35 cellular contexts compared by ENCODE assay signal in genomic region chr3:981156-981555, GRCh38.
DNase-seq lines count a peak whose midpoint lies in the region; ATAC-seq, FAIRE-seq and TF ChIP-seq lines count a peak whose summit lies in the region.
"Had no signal": no experiment of that assay in that cellular context is flagged by ENCODE, and none has a peak within 500 bp of the region (broad histone marks: within the 10 kb centered on the region; RNA-seq: fewer than 3 reads in every experiment).

No MANE protein-coding gene starts in this region.

- no peak for FAIRE-seq in K562 (lab: Jason Lieb, UNC)
- FAIRE-seq in small intestine (lab: Jason Lieb, UNC), result no peak
- FAIRE-seq: A204.1, A549, D721Med had no signal

- BruUV-seq in K562 (replicated peaks; lab: Mats Ljungman, UMichigan), result no TSS peak

- CTCF ChIA-PET in HEK293 (lab: Yijun Ruan, JAX), result no interaction called here
- CTCF ChIA-PET in K562 (lab: Yijun Ruan, JAX; ENCODE audit: low intra/inter-chr PET ratio), result no interaction called here

- H3K79me1 ChIP-seq in mesendoderm (ENCODE audit: low read length), result no peaks in the 10 kb centered on the region

- TF ChIP-seq POLR2A in K562 (conservative IDR thresholded peaks at IDR 0.05) (no peak), spleen (IDR thresholded peaks at IDR 0.05) (no peak)

- H3K9me3 ChIP-seq in HEK293 (ENCODE audit: control insufficient read depth, insufficient read depth, low read depth, low read length), result no peaks in the 10 kb centered on the region
- H3K9me3 ChIP-seq in K562 (replicated peaks; ENCODE audit: control insufficient read depth, insufficient read depth, low read depth, low read length), result 0 out of 2 replicates have a peak, but pooled peaks cover 2% of the 10 kb centered on the region
- H3K9me3 ChIP-seq in small intestine (ENCODE audit: control insufficient read depth, low read depth), result peaks cover 3% of the 10 kb centered on the region
- peaks cover 0 to 28% (median 5%) of the 10 kb centered on the region in 8 donors for H3K9me3 ChIP-seq in spleen
- H3K9me3 ChIP-seq: A549, BE2C, Caco-2 had no signal

- H3K18ac ChIP-seq in mesendoderm (ENCODE audit: low read length), result no peak overlapping the region

- no peak overlapping the region for H3K27ac Mint-ChIP-seq in chondrocyte (ENCODE audit: unreplicated experiment)
- H3K27ac Mint-ChIP-seq: B cell; CD14-positive monocyte; CD4-positive, alpha-beta memory T cell; CD4-positive, alpha-beta T cell; CD8-positive, alpha-beta memory T cell; CD8-positive, alpha-beta T cell had no signal

- H3K4me1 ChIP-seq in HEK293 (ENCODE audit: control insufficient read depth, insufficient read depth, low read length) (no peaks in the 10 kb centered on the region), K562 (replicated peaks in 1 of 2; ENCODE audit: control insufficient read depth in 2 of 2, insufficient read depth in 2 of 2, low read length in 2 of 2) (no peaks in the 10 kb centered on the region), mesendoderm (ENCODE audit: control insufficient read depth, low read depth, low read length) (no peaks in the 10 kb centered on the region), small intestine (ENCODE audit: control insufficient read depth in 2 of 2, insufficient read depth in 1 of 2, low read depth in 1 of 2, low read length in 1 of 2) (no peaks in the 10 kb centered on the region), spleen (no peaks in the 10 kb centered on the region)
- H3K4me1 ChIP-seq: A549; BE2C; BLaER1; BLaER1 treated with 17β-estradiol and CSF1 and Interleukin-3, amounts not matched to agents 10 nM and 100 nM; Caco-2 had no signal

- no peaks in the 10 kb centered on the region for H3K9me1 ChIP-seq in K562 (ENCODE audit: control insufficient read depth, insufficient read depth, low read length)

- H2BK15ac ChIP-seq in mesendoderm (replicated peaks; ENCODE audit: low read depth), result no peak overlapping the region

- no peaks in the 10 kb centered on the region for H3K27me3 ChIP-seq in K562 (ENCODE audit: control insufficient read depth in 2 of 2, insufficient read depth in 2 of 2, low read length in 2 of 2)
- H3K27me3 ChIP-seq in mesendoderm (ENCODE audit: insufficient read depth, low read length, poor library complexity), result no peaks in the 10 kb centered on the region
- H3K27me3 ChIP-seq in small intestine (ENCODE audit: control insufficient read depth in 2 of 2, insufficient read depth in 2 of 2, low read length in 2 of 2), result no peaks in the 10 kb centered on the region
- no peaks in the 10 kb centered on the region for H3K27me3 ChIP-seq in spleen (replicated peaks in 1 of 7)
- H3K27me3 ChIP-seq: BE2C; BLaER1; BLaER1 treated with 17β-estradiol and CSF1 and Interleukin-3, amounts not matched to agents 10 nM and 100 nM had no signal

- H4K20me1 ChIP-seq in K562 (replicated peaks; ENCODE audit: control insufficient read depth, insufficient read depth, low read length), result no peaks in the 10 kb centered on the region
- H4K20me1 ChIP-seq: BLaER1; BLaER1 treated with 17β-estradiol and CSF1 and Interleukin-3, amounts not matched to agents 10 nM and 100 nM had no signal

- POLR2A ChIA-PET in HEK293 (lab: Yijun Ruan, JAX), result no interaction called here
- POLR2A ChIA-PET in K562 (lab: Yijun Ruan, JAX), result no interaction called here

- H3K4me2 ChIP-seq in K562 (ENCODE audit: insufficient read depth, low read length) (no peak overlapping the region), mesendoderm (ENCODE audit: low read length) (no peak overlapping the region)
- H3K4me2 ChIP-seq: A549; BLaER1; BLaER1 treated with 17β-estradiol and CSF1 and Interleukin-3, amounts not matched to agents 10 nM and 100 nM had no signal

- no peak overlapping the region for H3K4ac ChIP-seq in mesendoderm (ENCODE audit: low read depth, low read length)

- H2AK5ac ChIP-seq in mesendoderm (ENCODE audit: low read length), result no peak overlapping the region

- no peak for TF ChIP-seq RAD21 in K562 (CRISPR knock-in tag; conservative IDR thresholded peaks at IDR 0.05 in 1 of 2, IDR thresholded peaks at IDR 0.05 in 1 of 2)

- no peak for ATAC-seq in K562
- ATAC-seq: A549; CD8-positive, alpha-beta T cell had no signal

- no peaks in the 10 kb centered on the region for H3K27me3 Mint-ChIP-seq in chondrocyte (ENCODE audit: low read depth)
- H3K27me3 Mint-ChIP-seq: B cell; CD4-positive, alpha-beta memory T cell; CD4-positive, alpha-beta T cell; CD4-positive, CD25-positive, alpha-beta regulatory T cell; CD8-positive, alpha-beta memory T cell had no signal

- intact Hi-C loops in K562 (cut with micrococcal nuclease), result no loop called here
- intact Hi-C loops in spleen (cut with DNase I; ENCODE audit: low total_unique reads), result no loop called here

- H3K4me3 ChIP-seq in HEK293 (ENCODE audit: low read depth, low read length), result no peak overlapping the region
- no peak overlapping the region for H3K4me3 ChIP-seq in K562
- no peak overlapping the region for H3K4me3 ChIP-seq in mesendoderm (ENCODE audit: low read length)
- no peak overlapping the region for H3K4me3 ChIP-seq in small intestine (ENCODE audit: low read depth in 1 of 2, low read length in 2 of 2)
- no peak overlapping the region for H3K4me3 ChIP-seq in spleen
- H3K4me3 ChIP-seq: A549; BLaER1; BLaER1 treated with 17β-estradiol and CSF1 and Interleukin-3, amounts not matched to agents 10 nM and 100 nM had no signal

- H3K9ac ChIP-seq in K562 (ENCODE audit: insufficient read depth in 1 of 2, low read depth in 2 of 2, low read length in 2 of 2) (no peak overlapping the region), mesendoderm (ENCODE audit: low read length) (no peak overlapping the region)
- H3K9ac ChIP-seq: BLaER1; BLaER1 treated with 17β-estradiol and CSF1 and Interleukin-3, amounts not matched to agents 10 nM and 100 nM had no signal

- no peak overlapping the region for H4K8ac ChIP-seq in mesendoderm (ENCODE audit: low read depth, low read length)

- no peaks in the 10 kb centered on the region for H3K36me3 Mint-ChIP-seq in chondrocyte (ENCODE audit: low read depth)
- H3K36me3 Mint-ChIP-seq: CD14-positive monocyte; CD4-positive, alpha-beta memory T cell; CD4-positive, CD25-positive, alpha-beta regulatory T cell; CD8-positive, alpha-beta memory T cell; CD8-positive, alpha-beta T cell had no signal

- H4K5ac ChIP-seq in mesendoderm (ENCODE audit: low read length), result no peak overlapping the region

- H3K36me3 ChIP-seq in HEK293 (ENCODE audit: control insufficient read depth in 2 of 2, insufficient read depth in 1 of 2, low read length in 2 of 2) (no peaks in the 10 kb centered on the region), K562 (ENCODE audit: control insufficient read depth, insufficient read depth, low read length) (no peaks in the 10 kb centered on the region), mesendoderm (ENCODE audit: control insufficient read depth, insufficient read depth, low read length) (no peaks in the 10 kb centered on the region), small intestine (ENCODE audit: control insufficient read depth in 2 of 2, insufficient read depth in 2 of 2, low read length in 2 of 2) (no peaks in the 10 kb centered on the region), spleen (no peaks in the 10 kb centered on the region)
- H3K36me3 ChIP-seq: BE2C; BLaER1; BLaER1 treated with 17β-estradiol and CSF1 and Interleukin-3, amounts not matched to agents 10 nM and 100 nM had no signal

- H3K56ac ChIP-seq in mesendoderm (ENCODE audit: low read length), result no peak overlapping the region

- no peak overlapping the region for H2BK120ac ChIP-seq in mesendoderm (ENCODE audit: low read depth, low read length)

- peaks cover 31% of the 10 kb centered on the region for H3K9me3 Mint-ChIP-seq in chondrocyte (ENCODE audit: low read depth)

- DNase-seq in K562 (ENCODE audit: extremely low read depth in 1 of 4, low spot score in 3 of 4) (no peak), mesendoderm (peak; percentile 2), chondrocyte (ENCODE audit: low spot score) (no peak), small intestine (no peak), spleen (no peak)
- DNase-seq: 8988T; ACHN; AML-193; BE2C; C1 segment of cervical spinal cord; Caco-2; Calu3; CD4-positive, alpha-beta memory T cell; CD4-positive, alpha-beta T cell; CD4-positive, CD25-positive, alpha-beta regulatory T cell; CD8-positive, alpha-beta memory T cell; CD8-positive, alpha-beta T cell; COR-L47; DMS 273 treated with DMSO at 0.1 percent for 48 hours; DMS153; DMS53; DMS79; DMS79 treated with DMSO at 0.1 percent for 48 hours; DND-41; EL had no signal

- no peaks in the 10 kb centered on the region for H3K79me2 ChIP-seq in K562 (ENCODE audit: control insufficient read depth, insufficient read depth, low read length)
- H3K79me2 ChIP-seq in mesendoderm (ENCODE audit: control insufficient read depth, insufficient read depth, low read length), result no peaks in the 10 kb centered on the region

- no peak for TF ChIP-seq EP300 in K562 (IDR thresholded peaks at IDR 0.05; ENCODE audit: low read length)

- no peak overlapping the region for H3K23ac ChIP-seq in mesendoderm (ENCODE audit: low read length)

- no peak for TF ChIP-seq CTCF in HEK293 (tag by site-specific recombination; IDR thresholded peaks at IDR 0.05)
- no peak for TF ChIP-seq CTCF in K562 (IDR thresholded peaks at IDR 0.05 in 2 of 3, conservative IDR thresholded peaks at IDR 0.05 in 1 of 3; ENCODE audit: insufficient read depth in 2 of 3, low read depth in 1 of 3, low read length in 3 of 3)
- TF ChIP-seq CTCF in chondrocyte (IDR thresholded peaks at IDR 0.05), result no peak
- no peak for TF ChIP-seq CTCF in spleen (IDR thresholded peaks at IDR 0.05 in 8 of 11, conservative IDR thresholded peaks at IDR 0.05 in 3 of 11)

- in situ Hi-C loops in K562 (cut with MboI), result no loop called here

- H3K27ac ChIP-seq in HEK293 (ENCODE audit: extremely low read depth, low read depth, low read length) (no peak overlapping the region), K562 (ENCODE audit: extremely low read depth, low read depth, low read length) (no peak overlapping the region), mesendoderm (ENCODE audit: low read depth, low read length) (no peak overlapping the region), small intestine (ENCODE audit: low read depth in 1 of 2, low read length in 1 of 2) (no peak overlapping the region), spleen (no peak overlapping the region)
- H3K27ac ChIP-seq: 22Rv1; A549; BLaER1; BLaER1 treated with 17β-estradiol and CSF1 and Interleukin-3, amounts not matched to agents 10 nM and 100 nM; C4-2B had no signal

- H2BK5ac ChIP-seq in mesendoderm (ENCODE audit: low read length), result no peak overlapping the region

- WGBS in K562 (ENCODE audit: insufficient coverage, low coverage, missing lambda C conversion rate), result 1% methylated on average over 6 of the region's 6 CpGs
- WGBS in mesendoderm (ENCODE audit: extremely low coverage, insufficient coverage, low lambda C conversion rate), result no CpG with 5 or more reads among the region's 6 CpGs
- WGBS in small intestine, 3 donors, result 85 to 92% (median 90%) methylated on average over 6 of the region's 6 CpGs
- 83 to 94% (median 91%) methylated on average over 6 of the region's 6 CpGs for WGBS in spleen, 5 donors

- H3K4me3 Mint-ChIP-seq in chondrocyte (ENCODE audit: unreplicated experiment), result no peak overlapping the region
- H3K4me3 Mint-ChIP-seq: B cell; CD14-positive monocyte; CD4-positive, alpha-beta memory T cell; CD4-positive, alpha-beta T cell; CD4-positive, CD25-positive, alpha-beta regulatory T cell; CD8-positive, alpha-beta memory T cell; CD8-positive, alpha-beta T cell had no signal

- H3K4me1 Mint-ChIP-seq in chondrocyte (ENCODE audit: low read depth), result no peaks in the 10 kb centered on the region
- H3K4me1 Mint-ChIP-seq: B cell; CD14-positive monocyte; CD4-positive, alpha-beta memory T cell; CD4-positive, CD25-positive, alpha-beta regulatory T cell; CD8-positive, alpha-beta memory T cell had no signal

- no peak overlapping the region for H2AFZ ChIP-seq in K562 (ENCODE audit: low read depth, low read length)

Comparison
In these comparisons a context has a peak if more than half of its experiments do, and no peak if none do; other contexts are left out.
1. Of the 44 proteins assayed by ChIP-seq in both K562 and HEK293: peak only in K562: none; only in HEK293: SETDB1; in both: none; in neither: 43.